ENCODE assay signal across 8 cellular contexts in genomic region chr12:6538420-6539275, GRCh38. TPM values are rescaled to one million over a fixed set of nuclear protein-coding genes. Genes with fewer than 3 reads are reported as not detected.
A peak's percentile ranks its signal among the peaks of the same experiment; 100 is the strongest.
DNase-seq lines count a peak whose midpoint lies in the region; ATAC-seq and TF ChIP-seq lines count a peak whose summit lies in the region.

No MANE protein-coding gene starts in this region.

- H3K27ac ChIP-seq in Panc1 (ENCODE audit: low read length) (peak overlapping the region; percentile 61), dorsolateral prefrontal cortex (peak overlapping the region in 54 of 59 donors; percentile 2 to 100 (median 69)), spleen (peak overlapping the region in 7 of 8 donors; percentile 69 to 99 (median 98))

- H3K4me1 ChIP-seq in Panc1 (ENCODE audit: control insufficient read depth, insufficient read depth, low read length) (peaks cover 41% of the 10 kb centered on the region), spleen (peaks cover 50 to 89% (median 81%) of the 10 kb centered on the region in 6 donors)

- CTCF ChIA-PET in Panc1 (lab: Charles Lee), result interaction anchor here (0.6 kb wide), 1 partner anchor 19 kb away, joined by 3 read pairs; no protein-coding TSS in a partner anchor

- H3K27me3 ChIP-seq in Panc1 (ENCODE audit: control insufficient read depth, insufficient read depth, low read length) (no peaks in the 10 kb centered on the region), dorsolateral prefrontal cortex (no peaks in the 10 kb centered on the region), spleen (replicated peaks in 1 of 7) (no peaks in the 10 kb centered on the region)

- H3K4me3 ChIP-seq in Panc1 (ENCODE audit: low read depth in 2 of 2, low read length in 2 of 2) (peak overlapping the region in 1 of 2 experiments; percentile 18; a peak in 1 of 4 replicates), dorsolateral prefrontal cortex (peak overlapping the region in 2 of 59 donors; percentile 100), spleen (peak overlapping the region in 1 of 8 donors; percentile 99)

- TF ChIP-seq CTCF in Panc1 (IDR thresholded peaks at IDR 0.05), result no peak
- no peak for TF ChIP-seq CTCF in dorsolateral prefrontal cortex (IDR thresholded peaks at IDR 0.05 in 54 of 56, conservative IDR thresholded peaks at IDR 0.05 in 2 of 56; ENCODE audit: low read depth in 1 of 56, partially characterized antibody in 56 of 56)
- no peak for TF ChIP-seq CTCF in spleen (IDR thresholded peaks at IDR 0.05 in 8 of 11, conservative IDR thresholded peaks at IDR 0.05 in 3 of 11)

- ATAC-seq in Panc1, result peak; percentile 14
- no peak for ATAC-seq in HG03442 (IDR thresholded peaks at IDR 0.05; ENCODE audit: unreplicated experiment)
- no peak for ATAC-seq in GM18520 (IDR thresholded peaks at IDR 0.05; ENCODE audit: unreplicated experiment)

- in situ Hi-C loops in Panc1 (cut with HindIII; ENCODE audit: low pct_unique_long_range_greater_than_20kb, low sequenced_read_pairs), result no loop called here

- H3K9me3 ChIP-seq in Panc1 (ENCODE audit: control insufficient read depth, insufficient read depth, low read depth, low read length), result no peaks in the 10 kb centered on the region
- H3K9me3 ChIP-seq in spleen, result no peaks in the 10 kb centered on the region

- POLR2A ChIA-PET in Panc1 (lab: Charles Lee), result interaction anchor here (0.6 kb wide), 1 partner anchor 273 kb away, joined by 3 read pairs; no protein-coding TSS in a partner anchor

- no peak for TF ChIP-seq POLR2A in spleen (IDR thresholded peaks at IDR 0.05)

- BruUV-seq in Panc1 (replicated peaks; lab: Mats Ljungman, UMichigan), result no TSS peak

- 56 to 76% (median 63%) methylated on average over 23 of the region's 23 CpGs for WGBS in spleen, 5 donors

- intact Hi-C loops in Panc1 (cut with micrococcal nuclease; ENCODE audit: unreplicated experiment) (no loop called here), dorsolateral prefrontal cortex (cut with DNase I) (loop anchor here in 1 of 2 donors (1.0 to 10.0 kb wide), 3 partner anchors 45 to 214 kb away; partner anchors contain the start of gene MRPL51), spleen (cut with DNase I; ENCODE audit: low total_unique reads) (loop anchor here (5.0 kb wide), 1 partner anchor 116 kb away; no protein-coding TSS in a partner anchor)

- H3K36me3 ChIP-seq in Panc1 (ENCODE audit: control insufficient read depth, insufficient read depth, low read length) (peaks cover 7% of the 10 kb centered on the region), spleen (peaks cover 0 to 76% (median 31%) of the 10 kb centered on the region in 6 donors)

- DNase-seq in activated T-cell treated with anti-CD3 and anti-CD28 coated beads for 24 hours (ENCODE audit: low read depth) (peak; percentile 20), activated T-cell treated with anti-CD3 and anti-CD28 coated beads for 4 hours (no peak), Panc1 (ENCODE audit: low read depth, low spot score) (no peak), dorsolateral prefrontal cortex (peak in 2 of 10 donors; percentile 42 to 46), spleen (no peak), retina (no peak)

RNA-seq across cellular contexts. Expression of gene GAPDH, which starts 4.3 kb away (rescaled TPM):
- total RNA-seq in Panc1 (2021; ENCODE audit: unreplicated experiment) (2,912 TPM), dorsolateral prefrontal cortex (1,000 to 10,000 TPM; 1,552 to 3,778 (median 2,635) TPM), spleen (1,000 to 10,000 TPM in 5 of 7 donors, 100 to 1,000 TPM in 2; 998 to 1,580 (median 1,404) TPM)
- polyA plus RNA-seq in Panc1 (2012; ENCODE audit: insufficient read length), result 4,959 TPM
- polyA plus RNA-seq in spleen, result 1,000 to 10,000 TPM; 1,133 to 1,680 (median 1,180) TPM

RNA-seq across cellular contexts. Expression of gene IFFO1, which starts 17.2 kb away (rescaled TPM):
- total RNA-seq in Panc1 (2021; ENCODE audit: unreplicated experiment) (0.36 TPM), dorsolateral prefrontal cortex (10 to 100 TPM; 29.9 to 71.0 (median 45.2) TPM), spleen (10 to 100 TPM; 32.2 to 51.2 (median 39.7) TPM)
- polyA plus RNA-seq in Panc1 (2012; ENCODE audit: insufficient read length), result 0.13 TPM
- polyA plus RNA-seq in spleen, result 10 to 100 TPM; 27.8 to 78.3 (median 63.2) TPM

RNA-seq across cellular contexts. Expression of gene NOP2, which starts 29.4 kb away (rescaled TPM):
- total RNA-seq in Panc1 (2021; ENCODE audit: unreplicated experiment) (90.3 TPM), dorsolateral prefrontal cortex (10 to 100 TPM; 17.8 to 57.6 (median 26.6) TPM), spleen (10 to 100 TPM; 37.0 to 58.7 (median 47.5) TPM)
- 61.6 TPM for polyA plus RNA-seq in Panc1 (2012; ENCODE audit: insufficient read length)
- 10 to 100 TPM; 25.8 to 40.7 (median 37.6) TPM for polyA plus RNA-seq in spleen

RNA-seq across cellular contexts. Expression of gene NCAPD2, which starts 44.7 kb away (rescaled TPM):
- total RNA-seq in Panc1 (2021; ENCODE audit: unreplicated experiment) (80.3 TPM), dorsolateral prefrontal cortex (10 to 100 TPM; 10.2 to 44.7 (median 21.8) TPM), spleen (10 to 100 TPM; 29.9 to 49.2 (median 39.6) TPM)
- polyA plus RNA-seq in Panc1 (2012; ENCODE audit: insufficient read length), result 44.0 TPM
- polyA plus RNA-seq in spleen, result 10 to 100 TPM; 12.0 to 14.1 (median 14.0) TPM

RNA-seq across cellular contexts. Expression of gene MRPL51, which starts 45.6 kb away (rescaled TPM):
- 194 TPM for total RNA-seq in Panc1 (2021; ENCODE audit: unreplicated experiment)
- 85.5 TPM for polyA plus RNA-seq in Panc1 (2012; ENCODE audit: insufficient read length)
- 100 to 1,000 TPM in 107 of 120 experiments, 10 to 100 TPM in 13; 81.0 to 147 (median 117) TPM for total RNA-seq in dorsolateral prefrontal cortex
- 10 to 100 TPM; 34.0 to 94.0 (median 89.3) TPM for total RNA-seq in spleen
- polyA plus RNA-seq in spleen, result 100 to 1,000 TPM in 2 of 3 donors, 10 to 100 TPM in 1; 73.4 to 137 (median 109) TPM

Comparison
In these comparisons a context has a peak if more than half of its experiments do, and no peak if none do; other contexts are left out.
1. RNA of gene IFFO1, which starts 17.2 kb away (total RNA-seq): 29.9 to 71.0 TPM in dorsolateral prefrontal cortex and 32.2 to 51.2 TPM in spleen; 0.36 TPM in Panc1 (single experiment); every median in the first group is over 10 times any median in the second.
2. Peak in every context shown above with its lines, with median percentiles within 50 percentile points of each other: H3K27ac ChIP-seq.